2 cellular contexts compared by ENCODE assay signal in genomic region chr1:24005163-24005562, GRCh38.
TF ChIP-seq lines count a peak whose summit lies in the region.

No MANE protein-coding gene starts in this region.

TF ChIP-seq in HepG2, 621 proteins besides CTCF, POLR2A, EP300 and RAD21:
- TF ChIP-seq TBX3 (IDR thresholded peaks at IDR 0.05; ENCODE audit: borderline replicate concordance), result no peak
- TF ChIP-seq ZMYM3 (CRISPR knock-in tag; IDR thresholded peaks at IDR 0.05), result 0 out of 2 replicates have a peak, but pooled peaks have one; percentile 22
- TF ChIP-seq ZNF121 (CRISPR knock-in tag; IDR thresholded peaks at IDR 0.05), result peak; percentile 82
- TF ChIP-seq, protein P1, sequence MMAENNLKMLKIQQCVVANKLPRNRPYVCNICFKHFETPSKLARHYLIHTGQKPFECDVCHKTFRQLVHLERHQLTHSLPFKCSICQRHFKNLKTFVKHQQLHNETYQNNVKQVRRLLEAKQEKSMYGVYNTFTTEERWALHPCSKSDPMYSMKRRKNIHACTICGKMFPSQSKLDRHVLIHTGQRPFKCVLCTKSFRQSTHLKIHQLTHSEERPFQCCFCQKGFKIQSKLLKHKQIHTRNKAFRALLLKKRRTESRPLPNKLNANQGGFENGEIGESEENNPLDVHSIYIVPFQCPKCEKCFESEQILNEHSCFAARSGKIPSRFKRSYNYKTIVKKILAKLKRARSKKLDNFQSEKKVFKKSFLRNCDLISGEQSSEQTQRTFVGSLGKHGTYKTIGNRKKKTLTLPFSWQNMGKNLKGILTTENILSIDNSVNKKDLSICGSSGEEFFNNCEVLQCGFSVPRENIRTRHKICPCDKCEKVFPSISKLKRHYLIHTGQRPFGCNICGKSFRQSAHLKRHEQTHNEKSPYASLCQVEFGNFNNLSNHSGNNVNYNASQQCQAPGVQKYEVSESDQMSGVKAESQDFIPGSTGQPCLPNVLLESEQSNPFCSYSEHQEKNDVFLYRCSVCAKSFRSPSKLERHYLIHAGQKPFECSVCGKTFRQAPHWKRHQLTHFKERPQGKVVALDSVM (CRISPR knock-in tag; IDR thresholded peaks at IDR 0.05), result peak; percentile 62; the same call in 1 of the 2 replicates
- no peak for TF ChIP-seq GPBP1L1 (CRISPR knock-in tag; IDR thresholded peaks at IDR 0.05)

TF ChIP-seq in H1, 55 proteins besides CTCF, POLR2A, EP300 and RAD21:
- TF ChIP-seq SP4 (IDR thresholded peaks at IDR 0.05; ENCODE audit: low read length), result no peak
- TF ChIP-seq JUN (IDR thresholded peaks at IDR 0.05; ENCODE audit: low read depth, low read length), result no peak
- TF ChIP-seq CBX5 (IDR thresholded peaks at IDR 0.05; ENCODE audit: low read depth, low read length), result no peak
- TF ChIP-seq CHD2 (IDR thresholded peaks at IDR 0.05; ENCODE audit: low read length), result no peak
- no peak for TF ChIP-seq FOSL1 (IDR thresholded peaks at IDR 0.05; ENCODE audit: insufficient read depth, low read depth, low read length)
- TF ChIP-seq BRCA1 (IDR thresholded peaks at IDR 0.05; ENCODE audit: low read depth, low read length), result no peak
- no peak for TF ChIP-seq POU5F1 (IDR thresholded peaks at IDR 0.05; ENCODE audit: low read depth, low read length)
- no peak for TF ChIP-seq EZH2 (IDR thresholded peaks at IDR 0.05; ENCODE audit: low read depth, low read length, severe bottlenecking)
- TF ChIP-seq, protein P2, sequence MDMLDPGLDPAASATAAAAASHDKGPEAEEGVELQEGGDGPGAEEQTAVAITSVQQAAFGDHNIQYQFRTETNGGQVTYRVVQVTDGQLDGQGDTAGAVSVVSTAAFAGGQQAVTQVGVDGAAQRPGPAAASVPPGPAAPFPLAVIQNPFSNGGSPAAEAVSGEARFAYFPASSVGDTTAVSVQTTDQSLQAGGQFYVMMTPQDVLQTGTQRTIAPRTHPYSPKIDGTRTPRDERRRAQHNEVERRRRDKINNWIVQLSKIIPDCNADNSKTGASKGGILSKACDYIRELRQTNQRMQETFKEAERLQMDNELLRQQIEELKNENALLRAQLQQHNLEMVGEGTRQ (IDR thresholded peaks at IDR 0.05; ENCODE audit: low read length), result no peak
- TF ChIP-seq SIN3A (conservative IDR thresholded peaks at IDR 0.05 in 1 of 2, IDR thresholded peaks at IDR 0.05 in 1 of 2; ENCODE audit: low read depth in 1 of 2, low read length in 2 of 2), result no peak
- TF ChIP-seq KDM4A (IDR thresholded peaks at IDR 0.05; ENCODE audit: low read depth, low read length, severe bottlenecking), result no peak
- TF ChIP-seq BCL11A (IDR thresholded peaks at IDR 0.05; ENCODE audit: low read depth in 2 of 2, low read length in 2 of 2), result no peak
- TF ChIP-seq, protein P3, sequence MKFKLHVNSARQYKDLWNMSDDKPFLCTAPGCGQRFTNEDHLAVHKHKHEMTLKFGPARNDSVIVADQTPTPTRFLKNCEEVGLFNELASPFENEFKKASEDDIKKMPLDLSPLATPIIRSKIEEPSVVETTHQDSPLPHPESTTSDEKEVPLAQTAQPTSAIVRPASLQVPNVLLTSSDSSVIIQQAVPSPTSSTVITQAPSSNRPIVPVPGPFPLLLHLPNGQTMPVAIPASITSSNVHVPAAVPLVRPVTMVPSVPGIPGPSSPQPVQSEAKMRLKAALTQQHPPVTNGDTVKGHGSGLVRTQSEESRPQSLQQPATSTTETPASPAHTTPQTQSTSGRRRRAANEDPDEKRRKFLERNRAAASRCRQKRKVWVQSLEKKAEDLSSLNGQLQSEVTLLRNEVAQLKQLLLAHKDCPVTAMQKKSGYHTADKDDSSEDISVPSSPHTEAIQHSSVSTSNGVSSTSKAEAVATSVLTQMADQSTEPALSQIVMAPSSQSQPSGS (IDR thresholded peaks at IDR 0.05; ENCODE audit: low read length), result no peak
- TF ChIP-seq TBP (IDR thresholded peaks at IDR 0.05; ENCODE audit: low read depth, low read length), result no peak
- no peak for TF ChIP-seq YY1 (IDR thresholded peaks at IDR 0.05; ENCODE audit: low read depth, low read length)
